Comparison of ENCODE assay signal across 9 cellular contexts in genomic region chr1:179709841-179710329, GRCh38. TPM values are rescaled to one million over a fixed set of nuclear protein-coding genes. Genes with fewer than 3 reads are reported as not detected.
DNase-seq lines count a peak whose midpoint lies in the region; ATAC-seq and TF ChIP-seq lines count a peak whose summit lies in the region.
"Had no signal": no experiment of that assay in that cellular context is flagged by ENCODE, and none has a peak within 500 bp of the region (broad histone marks: within the 10 kb centered on the region; RNA-seq: fewer than 3 reads in every experiment).

No MANE protein-coding gene starts in this region.

- no peaks in the 10 kb centered on the region for H3F3A ChIP-seq in GM23338 (replicated peaks; ENCODE audit: low read depth)

- H3K9me2 ChIP-seq in GM23338 (ENCODE audit: insufficient read depth) = no peaks in the 10 kb centered on the region

- no peaks in the 10 kb centered on the region for H3K79me2 ChIP-seq in GM23338 (replicated peaks; ENCODE audit: insufficient read depth)

- intact Hi-C loops in heart right ventricle (cut with DNase I) = loop anchor here in 5 of 10 donors (1.0 to 10.0 kb wide), 4 partner anchors 100 to 467 kb away; no protein-coding TSS in a partner anchor

- H4K20me1 ChIP-seq in GM23338 (replicated peaks; ENCODE audit: insufficient read depth) = no peaks in the 10 kb centered on the region

- DNase-seq in GM06990 (ENCODE audit: extremely low read depth, insufficient read length) = peak; percentile 18
- peak; percentile 25 for DNase-seq in NCI-H2227 (lab: John Stamatoyannopoulos, UW; ENCODE audit: unreplicated experiment)
- peak; percentile 18 to 77 for DNase-seq in heart right ventricle
- DNase-seq in NCI-H510A (lab: John Stamatoyannopoulos, UW) = no peak
- DNase-seq in GM23338 (ENCODE audit: low spot score) = no peak
- DNase-seq in NCI-H526 treated with DMSO at 0.1 percent for 48 hours (lab: John Stamatoyannopoulos, UW) = no peak
- no peak for DNase-seq in NOMO-1 treated with dmso at 0.1 percent for 144 hours (lab: John Stamatoyannopoulos, UW; ENCODE audit: unreplicated experiment)

- no peaks in the 10 kb centered on the region for H3K36me3 Mint-ChIP-seq in GM23338 (ENCODE audit: low read depth)

- no peak overlapping the region for H3K4me3 ChIP-seq in GM06990 (replicated peaks; ENCODE audit: low read depth, low read length)
- H3K4me3 ChIP-seq in heart right ventricle = no peak overlapping the region
- no peak overlapping the region for H3K4me3 ChIP-seq in GM23338

- no peaks in the 10 kb centered on the region for H3K27me3 Mint-ChIP-seq in GM23338 (ENCODE audit: insufficient read depth, low read depth, poor library complexity)

- H3K27me3 ChIP-seq in GM06990 (replicated peaks; ENCODE audit: control insufficient read depth, insufficient read depth, low read length) (no peaks in the 10 kb centered on the region), heart right ventricle (no peaks in the 10 kb centered on the region), GM23338 (ENCODE audit: insufficient read depth) (no peaks in the 10 kb centered on the region)

- H3K27ac ChIP-seq in heart right ventricle = peak overlapping the region in 7 of 10 donors; percentile 34 to 76 (median 51)
- no peak overlapping the region for H3K27ac ChIP-seq in GM23338 (ENCODE audit: low read depth)

- peaks cover 1% of the 10 kb centered on the region; the same call in 1 of the 3 replicates for H3K4me1 Mint-ChIP-seq in GM23338

- H3K4me2 ChIP-seq in GM23338 = no peak overlapping the region

- H2AFZ ChIP-seq in GM23338 = no peak overlapping the region

- H3K27ac Mint-ChIP-seq in GM23338 = no peak overlapping the region
- H3K27ac Mint-ChIP-seq: dendritic cell treated with granulocyte-macrophage colony-stimulating factor and Interleukin-4, amounts not matched to agents 40 ng/mL and 50 ng/mL, for 4 days had no signal

- peaks cover 0 to 22% (median 13%) of the 10 kb centered on the region in 11 donors for H3K9me3 ChIP-seq in heart right ventricle

- ATAC-seq in GM21526 (IDR thresholded peaks at IDR 0.05; ENCODE audit: low FRiP score, unreplicated experiment) = peak; percentile 76
- peak; percentile 61 to 97 (median 94) for ATAC-seq in heart right ventricle
- ATAC-seq in GM23338 = no peak

- peaks cover 16% of the 10 kb centered on the region; the same call in 2 of the 3 replicates for H3K9me3 Mint-ChIP-seq in GM23338

- no peaks in the 10 kb centered on the region for H3K36me3 ChIP-seq in GM06990 (ENCODE audit: control insufficient read depth, insufficient read depth, low read length)
- H3K36me3 ChIP-seq in heart right ventricle = no peaks in the 10 kb centered on the region
- H3K36me3 ChIP-seq in GM23338 (ENCODE audit: insufficient read depth) = no peaks in the 10 kb centered on the region

- TF ChIP-seq CTCF in GM06990 (IDR thresholded peaks at IDR 0.05; ENCODE audit: insufficient read depth, low read length, poor library complexity, severe bottlenecking) (no peak), heart right ventricle (IDR thresholded peaks at IDR 0.05) (no peak), GM23338 (conservative IDR thresholded peaks at IDR 0.05; ENCODE audit: low read depth in 2 of 2) (no peak)

- H3K4me1 ChIP-seq in heart right ventricle = peaks cover 3 to 40% (median 23%) of the 10 kb centered on the region in 9 donors
- H3K4me1 ChIP-seq in GM23338 (ENCODE audit: insufficient read depth) = no peaks in the 10 kb centered on the region

- no peak overlapping the region for H3K4me3 Mint-ChIP-seq in GM23338
- H3K4me3 Mint-ChIP-seq: dendritic cell treated with granulocyte-macrophage colony-stimulating factor and Interleukin-4, amounts not matched to agents 40 ng/mL and 50 ng/mL, for 4 days had no signal

- 37 to 44% methylated on average over 5 of the region's 5 CpGs for WGBS in heart right ventricle, 2 donors

TF ChIP-seq in GM23338, 12 proteins besides CTCF, POLR2A, EP300 and RAD21 (continues in another document):
- TF ChIP-seq POLR2AphosphoS5 (IDR thresholded peaks at IDR 0.05; ENCODE audit: low read depth) (no peak), ZNF331 (CRISPR knock-in tag; IDR thresholded peaks at IDR 0.05; ENCODE audit: low read depth) (no peak), CREB1 (CRISPR knock-in tag; IDR thresholded peaks at IDR 0.05; ENCODE audit: low read depth) (no peak), ZNF114 (CRISPR knock-in tag; IDR thresholded peaks at IDR 0.05) (no peak), EZH2 (IDR thresholded peaks at IDR 0.05; ENCODE audit: low read depth, unreplicated experiment) (no peak), JUNB (IDR thresholded peaks at IDR 0.05; ENCODE audit: unreplicated experiment) (no peak)
- TF ChIP-seq, protein P1, sequence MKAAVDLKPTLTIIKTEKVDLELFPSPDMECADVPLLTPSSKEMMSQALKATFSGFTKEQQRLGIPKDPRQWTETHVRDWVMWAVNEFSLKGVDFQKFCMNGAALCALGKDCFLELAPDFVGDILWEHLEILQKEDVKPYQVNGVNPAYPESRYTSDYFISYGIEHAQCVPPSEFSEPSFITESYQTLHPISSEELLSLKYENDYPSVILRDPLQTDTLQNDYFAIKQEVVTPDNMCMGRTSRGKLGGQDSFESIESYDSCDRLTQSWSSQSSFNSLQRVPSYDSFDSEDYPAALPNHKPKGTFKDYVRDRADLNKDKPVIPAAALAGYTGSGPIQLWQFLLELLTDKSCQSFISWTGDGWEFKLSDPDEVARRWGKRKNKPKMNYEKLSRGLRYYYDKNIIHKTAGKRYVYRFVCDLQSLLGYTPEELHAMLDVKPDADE (IDR thresholded peaks at IDR 0.05) = no peak
- TF ChIP-seq, protein P2, sequence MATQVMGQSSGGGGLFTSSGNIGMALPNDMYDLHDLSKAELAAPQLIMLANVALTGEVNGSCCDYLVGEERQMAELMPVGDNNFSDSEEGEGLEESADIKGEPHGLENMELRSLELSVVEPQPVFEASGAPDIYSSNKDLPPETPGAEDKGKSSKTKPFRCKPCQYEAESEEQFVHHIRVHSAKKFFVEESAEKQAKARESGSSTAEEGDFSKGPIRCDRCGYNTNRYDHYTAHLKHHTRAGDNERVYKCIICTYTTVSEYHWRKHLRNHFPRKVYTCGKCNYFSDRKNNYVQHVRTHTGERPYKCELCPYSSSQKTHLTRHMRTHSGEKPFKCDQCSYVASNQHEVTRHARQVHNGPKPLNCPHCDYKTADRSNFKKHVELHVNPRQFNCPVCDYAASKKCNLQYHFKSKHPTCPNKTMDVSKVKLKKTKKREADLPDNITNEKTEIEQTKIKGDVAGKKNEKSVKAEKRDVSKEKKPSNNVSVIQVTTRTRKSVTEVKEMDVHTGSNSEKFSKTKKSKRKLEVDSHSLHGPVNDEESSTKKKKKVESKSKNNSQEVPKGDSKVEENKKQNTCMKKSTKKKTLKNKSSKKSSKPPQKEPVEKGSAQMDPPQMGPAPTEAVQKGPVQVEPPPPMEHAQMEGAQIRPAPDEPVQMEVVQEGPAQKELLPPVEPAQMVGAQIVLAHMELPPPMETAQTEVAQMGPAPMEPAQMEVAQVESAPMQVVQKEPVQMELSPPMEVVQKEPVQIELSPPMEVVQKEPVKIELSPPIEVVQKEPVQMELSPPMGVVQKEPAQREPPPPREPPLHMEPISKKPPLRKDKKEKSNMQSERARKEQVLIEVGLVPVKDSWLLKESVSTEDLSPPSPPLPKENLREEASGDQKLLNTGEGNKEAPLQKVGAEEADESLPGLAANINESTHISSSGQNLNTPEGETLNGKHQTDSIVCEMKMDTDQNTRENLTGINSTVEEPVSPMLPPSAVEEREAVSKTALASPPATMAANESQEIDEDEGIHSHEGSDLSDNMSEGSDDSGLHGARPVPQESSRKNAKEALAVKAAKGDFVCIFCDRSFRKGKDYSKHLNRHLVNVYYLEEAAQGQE (IDR thresholded peaks at IDR 0.05; ENCODE audit: unreplicated experiment) = no peak

RNA-seq across cellular contexts. Expression of gene FAM163A, which starts 33.2 kb away (rescaled TPM):
- under 1 TPM in 6 of 10 donors, not detected in 4; 0.07 to 0.30 (median 0.14) TPM for total RNA-seq in heart right ventricle
- under 1 TPM; 0.15 to 0.19 TPM for polyA plus RNA-seq in heart right ventricle
- total RNA-seq in GM23338 (2014; rRNA removed; shearing (Covaris generic)) = 0.08 TPM in 1 of 2 replicates, not detected in the other
- not detected in 2 replicates for polyA plus RNA-seq in GM23338 (2016; fragmentation: Nextera tagmentation; extraction: Ambion mirVana)

Comparison
In these comparisons a context has a peak if more than half of its experiments do, and no peak if none do; other contexts are left out.
1. DNase-seq: peak in GM06990 (single experiment), NCI-H2227 (single experiment) and heart right ventricle (2 of 2); none in NCI-H510A (single experiment), GM23338 (single experiment), NCI-H526 treated with DMSO at 0.1 percent for 48 hours (single experiment) and NOMO-1 treated with dmso at 0.1 percent for 144 hours (single experiment).